8 cellular contexts compared by ENCODE assay signal in the genomic region with DNA sequence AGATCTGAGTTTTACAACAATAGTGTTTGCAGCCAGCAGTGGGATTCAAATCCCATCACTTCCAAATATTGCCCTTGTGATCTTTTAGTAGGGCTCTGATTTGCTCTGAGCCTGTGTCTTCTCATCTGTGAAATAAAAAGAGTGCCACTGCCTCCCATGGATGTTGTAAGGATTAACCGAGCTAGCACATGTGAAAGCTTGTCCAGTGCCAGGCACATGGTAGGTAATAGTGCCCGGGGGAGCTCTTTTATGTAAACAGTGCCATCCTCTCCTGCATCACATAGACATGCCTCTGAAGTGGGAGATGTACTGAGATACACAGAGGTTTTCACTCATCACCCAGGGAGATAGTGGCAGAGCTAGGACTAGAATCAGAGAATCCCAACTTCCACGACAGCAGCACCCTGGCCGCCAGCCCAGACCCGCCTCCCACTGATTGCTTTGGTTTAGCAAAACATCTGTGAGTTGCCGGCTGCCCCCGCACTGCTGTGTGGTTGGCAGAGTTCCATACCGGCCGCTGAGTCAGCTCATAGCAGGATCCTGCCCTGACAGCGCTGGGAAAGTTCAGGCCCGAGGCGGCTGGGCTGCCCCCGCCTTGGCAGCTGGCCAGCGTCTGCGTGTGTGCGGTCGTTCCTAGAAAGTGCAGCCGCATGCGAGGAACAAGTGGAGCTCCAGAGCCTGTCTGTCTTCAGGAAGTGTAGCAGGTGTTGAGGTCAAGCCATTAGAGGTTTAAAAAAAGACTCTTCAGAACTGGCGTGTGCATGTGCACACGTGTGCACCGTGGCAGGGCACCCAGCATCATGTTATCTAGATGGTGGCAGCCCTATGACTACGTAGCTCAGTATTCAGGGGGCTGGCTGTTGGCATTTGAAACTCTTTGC. TPM values are rescaled to one million over a fixed set of nuclear protein-coding genes. Genes with fewer than 3 reads are reported as not detected.
DNase-seq lines count a peak whose midpoint lies in the region; ATAC-seq, FAIRE-seq and TF ChIP-seq lines count a peak whose summit lies in the region.

No MANE protein-coding gene starts in this region.

- H3K9me3 ChIP-seq in CD4-positive, alpha-beta T cell (ENCODE audit: control insufficient read depth, low read length): no peaks in the 10 kb centered on the region

- peak overlapping the region; percentile 61 for H3K4me3 Mint-ChIP-seq in CD4-positive, alpha-beta T cell

- H3K36me3 Mint-ChIP-seq in CD4-positive, alpha-beta T cell (ENCODE audit: low read depth): peaks cover 68% of the 10 kb centered on the region

- intact Hi-C loops in CD4-positive, alpha-beta T cell (cut with DNase I, micrococcal nuclease): loop anchor here (10.0 kb wide), 6 partner anchors 239 to 1099 kb away; a partner anchor contains a TSS

- ATAC-seq in CD4-positive, alpha-beta T cell (ENCODE audit: poor library complexity): peak; percentile 54

- peak; percentile 59 to 91 (median 78) for DNase-seq in CD4-positive, alpha-beta T cell
- DNase-seq in GM20000 (ENCODE audit: low spot score) (peak; percentile 67), HT-29 (ENCODE audit: low spot score) (peak; percentile 99), NOMO-1 (lab: John Stamatoyannopoulos, UW; ENCODE audit: unreplicated experiment in 2 of 2) (peak; percentile 73 to 84), mucosa of gallbladder (ENCODE audit: low spot score) (peak; percentile 98)
- peak; percentile 88 for DNase-seq in activated CD8-positive, alpha-beta memory T cell treated with anti-CD3 and anti-CD28 coated beads, Interleukin-2, amount 50 U/mL, for 1 hour (ENCODE audit: extremely low read depth)
- DNase-seq in stimulated activated CD8-positive, alpha-beta memory T cell treated with anti-CD3 and anti-CD28 coated beads, Interleukin-4, amount 100 ng/mL, for 24 hours (ENCODE audit: low read depth): peak; percentile 94

- POLR2A ChIA-PET in CD4-positive, alpha-beta T cell (lab: Charles Lee): interaction anchor here (0.9 to 2.2 kb wide), 5 partner anchors 15 to 70 kb away, joined by 3 to 25 read pairs (median 4); a partner anchor contains a TSS

- peaks cover 79% of the 10 kb centered on the region for H3K4me1 Mint-ChIP-seq in CD4-positive, alpha-beta T cell (ENCODE audit: low read depth)

- H3K27me3 Mint-ChIP-seq in CD4-positive, alpha-beta T cell: no peaks in the 10 kb centered on the region

- CTCF ChIA-PET in CD4-positive, alpha-beta T cell (lab: Charles Lee): interaction anchor here (0.8 to 1.3 kb wide), 3 partner anchors 26 to 241 kb away, joined by 3 to 4 read pairs (median 3); no protein-coding TSS in a partner anchor

- FAIRE-seq in endometrium (lab: Jason Lieb, UNC): peak; percentile 95

- H3K9me3 Mint-ChIP-seq in CD4-positive, alpha-beta T cell: no peaks in the 10 kb centered on the region

- no peak for TF ChIP-seq CTCF in CD4-positive, alpha-beta T cell (IDR thresholded peaks at IDR 0.05)
- TF ChIP-seq CTCF in GM20000 (IDR thresholded peaks at IDR 0.05; ENCODE audit: extremely low read depth, missing control alignments): no peak

- H3K27ac ChIP-seq in CD4-positive, alpha-beta T cell (ENCODE audit: low read depth, low read length): peak overlapping the region; percentile 27

- peak overlapping the region; percentile 81 for H3K27ac Mint-ChIP-seq in CD4-positive, alpha-beta T cell

- H3K27me3 ChIP-seq in CD4-positive, alpha-beta T cell (ENCODE audit: control insufficient read depth, insufficient read depth, low read length): no peaks in the 10 kb centered on the region

RNA-seq across cellular contexts. Expression of a gene that starts 5.0 kb away (rescaled TPM):
- 10 to 100 TPM; 25.0 to 27.9 TPM for total RNA-seq in CD4-positive, alpha-beta T cell
- 4.4 and 5.1 TPM in 2 replicates for total RNA-seq in HT-29 (2014; rRNA removed; shearing (Covaris generic))
- 6.8 TPM for total RNA-seq in mucosa of gallbladder

Comparison
In these comparisons a context has a peak if more than half of its experiments do, and no peak if none do; other contexts are left out.
1. Peak in every context shown above with its lines: DNase-seq, ATAC-seq and H3K27ac ChIP-seq.